27 cellular contexts compared by ENCODE assay signal in the genomic region with DNA sequence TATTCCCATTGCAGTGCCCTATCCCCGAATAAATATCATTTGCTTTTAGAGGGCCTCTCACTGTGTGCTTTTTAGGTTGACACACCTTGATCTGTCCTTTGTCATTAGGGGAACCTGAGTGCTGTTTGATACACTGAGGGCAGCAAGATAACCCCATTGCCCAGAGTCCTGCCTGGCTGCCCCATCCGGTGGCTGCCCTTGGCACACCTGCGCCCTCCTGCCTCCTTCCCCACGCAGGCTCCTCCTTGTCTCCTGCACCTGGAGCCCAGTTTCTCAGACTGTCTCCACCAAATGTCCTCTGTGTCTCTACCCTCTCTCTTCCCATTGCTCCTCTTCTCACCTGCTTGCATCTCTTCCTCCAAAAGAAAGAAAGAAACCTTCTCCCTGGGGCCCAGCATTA.
"Had no signal": no experiment of that assay in that cellular context is flagged by ENCODE, and none has a peak within 500 bp of the region (broad histone marks: within the 10 kb centered on the region; RNA-seq: fewer than 3 reads in every experiment).

No MANE protein-coding gene starts in this region.

- H3K4me1 ChIP-seq: heart right ventricle, left lung, lower lobe of right lung, prostate gland, stomach, testis, thyroid gland had no signal

- H3K36me3 Mint-ChIP-seq: naive thymus-derived CD8-positive, alpha-beta T cell; stimulated activated naive B cell treated with anti-CD40 and anti-IgM and Interleukin-4, amounts not matched to agents 10 μg/mL and 1 μg/mL and 100 μg/mL, for 72 hours had no signal

- H3K27ac ChIP-seq: heart right ventricle, hepatocyte, left lung, lower lobe of right lung, pancreas, prostate gland, stomach, testis, thyroid gland had no signal

- H3K27me3 ChIP-seq: hepatocyte, left lung, pancreas, stomach, testis, thyroid gland, uterus had no signal

- H3K9me3 Mint-ChIP-seq: naive thymus-derived CD8-positive, alpha-beta T cell; nephron; neural crest cell; stimulated activated naive B cell treated with anti-CD40 and anti-IgM and Interleukin-4, amounts not matched to agents 10 μg/mL and 1 μg/mL and 100 μg/mL, for 72 hours had no signal

- H3K27ac Mint-ChIP-seq: naive thymus-derived CD8-positive, alpha-beta T cell; stimulated activated naive B cell treated with anti-CD40 and anti-IgM and Interleukin-4, amounts not matched to agents 10 μg/mL and 1 μg/mL and 100 μg/mL, for 72 hours had no signal

- ATAC-seq: heart right ventricle; left cardiac atrium; lower lobe of right lung; naive thymus-derived CD8-positive, alpha-beta T cell; right cardiac atrium; stimulated activated naive B cell treated with anti-CD40 and anti-IgM and Interleukin-4, amounts not matched to agents 10 μg/mL and 1 μg/mL and 100 μg/mL, for 72 hours; stimulated activated naive CD8-positive, alpha-beta T cell treated with anti-CD3 and anti-CD28 coated beads, Interleukin-15, Interleukin-2, amounts not matched to agents 100 U/mL and 50 U/mL, for 24 hours had no signal

- H3K36me3 ChIP-seq: heart right ventricle, left lung, lower lobe of right lung, pancreas, prostate gland, stomach, thyroid gland, uterus had no signal

- H3K4me3 Mint-ChIP-seq: naive thymus-derived CD8-positive, alpha-beta T cell; nephron; neural crest cell; stimulated activated naive B cell treated with anti-CD40 and anti-IgM and Interleukin-4, amounts not matched to agents 10 μg/mL and 1 μg/mL and 100 μg/mL, for 72 hours had no signal

- H3K4me1 Mint-ChIP-seq: naive thymus-derived CD8-positive, alpha-beta T cell; stimulated activated naive B cell treated with anti-CD40 and anti-IgM and Interleukin-4, amounts not matched to agents 10 μg/mL and 1 μg/mL and 100 μg/mL, for 72 hours had no signal

- DNase-seq: heart right ventricle; kidney glomerular epithelial cell; left cardiac atrium; left lung; lower lobe of right lung; mammary epithelial cell; mesenchymal stem cell; naive thymus-derived CD8-positive, alpha-beta T cell; nucleus accumbens; pancreas; posterior cingulate gyrus; retina; right cardiac atrium; stimulated activated CD4-positive, alpha-beta T cell treated with anti-CD3 and anti-CD28 coated beads, Interleukin-1b, Interleukin-23, amount 100 ng/mL, for 48 hours; stimulated activated CD4-positive, alpha-beta T cell treated with anti-CD3 and anti-CD28 coated beads, Interleukin-2, amount 100 ng/mL, for 48 hours; stimulated activated naive B cell treated with anti-CD40 and anti-IgM and Interleukin-4, amounts not matched to agents 10 μg/mL and 1 μg/mL and 100 μg/mL, for 72 hours; stimulated activated naive CD8-positive, alpha-beta T cell treated with anti-CD3 and anti-CD28 coated beads, Interleukin-15, Interleukin-2, amounts not matched to agents 100 U/mL and 50 U/mL, for 24 hours; stomach; testis; thyroid gland; trophoblast cell had no signal

- H3K4me3 ChIP-seq: heart right ventricle, hepatocyte, left lung, lower lobe of right lung, pancreas, prostate gland, smooth muscle cell, stomach, testis, thyroid gland, uterus had no signal

- H3K9me3 ChIP-seq: heart right ventricle, left lung, lower lobe of right lung, pancreas, prostate gland, stomach, testis, thyroid gland, uterus had no signal
